In genomic region chr7:8515786-8516185, GRCh38 we compare ENCODE assay signal across 30 cellular contexts.
"Had no signal": no experiment of that assay in that cellular context is flagged by ENCODE, and none has a peak within 500 bp of the region (broad histone marks: within the 10 kb centered on the region; RNA-seq: fewer than 3 reads in every experiment).

No MANE protein-coding gene starts in this region.

- H3K27ac Mint-ChIP-seq: immature natural killer cell; naive thymus-derived CD4-positive, alpha-beta T cell; natural killer cell treated with Interleukin-12 subunit alpha and Interleukin-12 subunit beta and Interleukin-15 and Interleukin-18, amount 100 ng/mL, for 72 hours; stimulated activated naive B cell treated with anti-CD40 and anti-IgM and Interleukin-4, amounts not matched to agents 10 μg/mL and 1 μg/mL and 100 μg/mL, for 72 hours had no signal

- H3K4me3 ChIP-seq: left ventricle myocardium inferior, lung, mucosa of descending colon, pancreas, prostate gland, skin epidermis, stomach, testis, thyroid gland, transverse colon, upper lobe of left lung, vagina had no signal

- DNase-seq: hypothalamus; immature natural killer cell; kidney; left ventricle myocardium inferior; mesendoderm; midbrain; mucosa of descending colon; naive thymus-derived CD4-positive, alpha-beta T cell; nucleus accumbens; pancreas; posterior cingulate gyrus; retina; right cardiac atrium; stimulated activated CD4-positive, alpha-beta T cell treated with anti-CD3 and anti-CD28 coated beads, Interleukin-12 subunit alpha, Interleukin-12 subunit beta, amount 100 ng/mL, for 4 hours; stimulated activated CD4-positive, alpha-beta T cell treated with anti-CD3 and anti-CD28 coated beads, Interleukin-15, amount 100 ng/mL, for 24 hours; stimulated activated CD4-positive, alpha-beta T cell treated with anti-CD3 and anti-CD28 coated beads, Interleukin-2, amount 100 ng/mL, for 24 hours; stimulated activated CD4-positive, alpha-beta T cell treated with anti-CD3 and anti-CD28 coated beads, Interleukin-4, amount 100 ng/mL, for 1 hour; stimulated activated naive B cell treated with anti-CD40 and anti-IgM and Interleukin-4, amounts not matched to agents 10 μg/mL and 1 μg/mL and 100 μg/mL, for 72 hours; stimulated activated naive CD8-positive, alpha-beta T cell treated with anti-CD3 and anti-CD28 coated beads, Interleukin-15, Interleukin-2, amounts not matched to agents 100 U/mL and 50 U/mL, for 24 hours; stomach; testis; thyroid gland; transverse colon; upper lobe of left lung had no signal

- H3K4me1 ChIP-seq: left ventricle myocardium inferior, pancreas, prostate gland, stomach, testis, thyroid gland, transverse colon, upper lobe of left lung, vagina had no signal

- H3K27me3 Mint-ChIP-seq: natural killer cell treated with Interleukin-12 subunit alpha and Interleukin-12 subunit beta and Interleukin-15 and Interleukin-18, amount 100 ng/mL, for 72 hours; stimulated activated naive B cell treated with anti-CD40 and anti-IgM and Interleukin-4, amounts not matched to agents 10 μg/mL and 1 μg/mL and 100 μg/mL, for 72 hours had no signal

- H3K36me3 Mint-ChIP-seq: immature natural killer cell; naive thymus-derived CD4-positive, alpha-beta T cell; natural killer cell treated with Interleukin-12 subunit alpha and Interleukin-12 subunit beta and Interleukin-15 and Interleukin-18, amount 100 ng/mL, for 72 hours; stimulated activated naive B cell treated with anti-CD40 and anti-IgM and Interleukin-4, amounts not matched to agents 10 μg/mL and 1 μg/mL and 100 μg/mL, for 72 hours had no signal

- H3K27me3 ChIP-seq: pancreas, stomach, testis, thyroid gland, transverse colon, upper lobe of left lung, vagina had no signal

- H3K9me3 Mint-ChIP-seq: natural killer cell treated with Interleukin-12 subunit alpha and Interleukin-12 subunit beta and Interleukin-15 and Interleukin-18, amount 100 ng/mL, for 72 hours; stimulated activated naive B cell treated with anti-CD40 and anti-IgM and Interleukin-4, amounts not matched to agents 10 μg/mL and 1 μg/mL and 100 μg/mL, for 72 hours had no signal

- H3K36me3 ChIP-seq: left ventricle myocardium inferior, pancreas, prostate gland, stomach, thyroid gland, transverse colon, upper lobe of left lung, vagina had no signal

- H3K4me3 Mint-ChIP-seq: immature natural killer cell; naive thymus-derived CD4-positive, alpha-beta T cell; natural killer cell treated with Interleukin-12 subunit alpha and Interleukin-12 subunit beta and Interleukin-15 and Interleukin-18, amount 100 ng/mL, for 72 hours; stimulated activated naive B cell treated with anti-CD40 and anti-IgM and Interleukin-4, amounts not matched to agents 10 μg/mL and 1 μg/mL and 100 μg/mL, for 72 hours had no signal

- H3K27ac ChIP-seq: left ventricle myocardium inferior, pancreas, prostate gland, skin epidermis, stomach, testis, thyroid gland, transverse colon, upper lobe of left lung, vagina had no signal

- H3K4me1 Mint-ChIP-seq: immature natural killer cell; naive thymus-derived CD4-positive, alpha-beta T cell; stimulated activated naive B cell treated with anti-CD40 and anti-IgM and Interleukin-4, amounts not matched to agents 10 μg/mL and 1 μg/mL and 100 μg/mL, for 72 hours had no signal

- ATAC-seq: mucosa of descending colon; naive thymus-derived CD4-positive, alpha-beta T cell; natural killer cell treated with Interleukin-12 subunit alpha and Interleukin-12 subunit beta and Interleukin-15 and Interleukin-18, amount 100 ng/mL, for 72 hours; pancreas; right cardiac atrium; sciatic nerve; stimulated activated naive B cell treated with anti-CD40 and anti-IgM and Interleukin-4, amounts not matched to agents 10 μg/mL and 1 μg/mL and 100 μg/mL, for 72 hours; stimulated activated naive CD8-positive, alpha-beta T cell treated with anti-CD3 and anti-CD28 coated beads, Interleukin-15, Interleukin-2, amounts not matched to agents 100 U/mL and 50 U/mL, for 24 hours had no signal

- H3K9me3 ChIP-seq: left ventricle myocardium inferior, mucosa of descending colon, pancreas, prostate gland, stomach, testis, thyroid gland, transverse colon, upper lobe of left lung, vagina had no signal
